8 cellular contexts compared by ENCODE assay signal in the genomic region with DNA sequence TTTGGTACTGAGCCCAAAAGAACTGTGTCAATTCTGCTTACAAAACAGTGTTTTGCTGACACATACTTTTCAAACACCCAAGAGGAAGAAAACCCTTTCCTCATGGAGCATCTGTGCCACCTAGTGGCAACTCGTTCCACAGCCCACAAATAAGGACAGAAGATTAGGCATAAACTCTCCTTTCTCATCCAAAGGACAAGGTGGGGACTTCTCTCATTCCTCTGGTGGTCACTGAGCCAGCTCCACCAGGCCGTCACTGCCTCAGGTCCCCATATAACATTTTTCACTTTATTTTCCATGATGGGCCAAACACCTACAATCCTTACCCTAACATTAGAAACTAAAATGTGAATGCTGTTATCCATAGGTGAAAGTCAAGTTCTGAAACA.
A peak's percentile ranks its signal among the peaks of the same experiment; 100 is the strongest.
DNase-seq lines count a peak whose midpoint lies in the region; ATAC-seq, FAIRE-seq and TF ChIP-seq lines count a peak whose summit lies in the region.

No MANE protein-coding gene starts in this region.

- no peaks in the 10 kb centered on the region; the same call in 1 of the 2 replicates for H3K79me2 ChIP-seq in DND-41 (ENCODE audit: insufficient read depth, low read length)
- H3K79me2 ChIP-seq in MM.1S (ENCODE audit: low read length), result 0 out of 2 replicates have a peak, but pooled peaks cover under 1% of the 10 kb centered on the region

- in situ Hi-C loops in transverse colon (cut with MboI; ENCODE audit: low pct_ligation_motif_present in 1 of 4, low pct_unique_long_range_greater_than_20kb in 1 of 4, low sequenced_read_pairs in 3 of 4), result loop anchor here in 2 of 4 donors (10.0 kb wide), 1 partner anchor 210 kb away; no protein-coding TSS in a partner anchor

- no peaks in the 10 kb centered on the region for H3K27me3 Mint-ChIP-seq in activated naive CD8-positive, alpha-beta T cell treated with anti-CD3 and anti-CD28 coated beads for 36 hours

- TF ChIP-seq EP300 in transverse colon (IDR thresholded peaks at IDR 0.05; ENCODE audit: low read depth), result no peak

- H3K4me3 ChIP-seq in DND-41 (ENCODE audit: low read depth in 1 of 2, low read length in 2 of 2) (no peak overlapping the region), MM.1S (ENCODE audit: low read length) (no peak overlapping the region), SK-N-MC (0 out of 2 replicates have a peak overlapping the region, but pooled peaks have one; percentile 3), pancreas (no peak overlapping the region), transverse colon (no peak overlapping the region)

- H3K9ac ChIP-seq in DND-41 (ENCODE audit: low read depth, low read length), result no peak overlapping the region
- no peak overlapping the region for H3K9ac ChIP-seq in MM.1S (ENCODE audit: low read length)
- H3K9ac ChIP-seq in SK-N-MC (ENCODE audit: insufficient read length), result no peak overlapping the region

- peak; percentile 73 for DNase-seq in DND-41
- DNase-seq in MM.1S, result peak; percentile 73
- no peak for DNase-seq in SK-N-MC (ENCODE audit: low read depth, low spot score)
- peak; percentile 56 for DNase-seq in activated naive CD8-positive, alpha-beta T cell treated with anti-CD3 and anti-CD28 coated beads for 36 hours
- DNase-seq in head of caudate nucleus, result peak; percentile 55 to 95 (median 86)
- peak in 5 of 6 donors; percentile 61 to 86 (median 70) for DNase-seq in pancreas
- peak; percentile 79 for DNase-seq in transverse colon

- H3K9me3 Mint-ChIP-seq in activated naive CD8-positive, alpha-beta T cell treated with anti-CD3 and anti-CD28 coated beads for 36 hours, result no peaks in the 10 kb centered on the region

- H3K9me2 ChIP-seq in MM.1S (replicated peaks; ENCODE audit: insufficient read depth, low read length), result no peaks in the 10 kb centered on the region

- H3K4me3 Mint-ChIP-seq in activated naive CD8-positive, alpha-beta T cell treated with anti-CD3 and anti-CD28 coated beads for 36 hours, result no peak overlapping the region

- no peaks in the 10 kb centered on the region for H4K20me1 ChIP-seq in DND-41 (ENCODE audit: insufficient read depth, low read length)
- H4K20me1 ChIP-seq in MM.1S (ENCODE audit: insufficient read depth, low read length), result peaks cover 8% of the 10 kb centered on the region

- TF ChIP-seq CTCF in DND-41 (IDR thresholded peaks at IDR 0.05; ENCODE audit: borderline replicate concordance, extremely low read depth, low read length, poor library complexity, severe bottlenecking), result peak; percentile 95
- peak; percentile 94 for TF ChIP-seq CTCF in MM.1S (IDR thresholded peaks at IDR 0.05; ENCODE audit: low read length)
- TF ChIP-seq CTCF in pancreas (IDR thresholded peaks at IDR 0.05), result peak; percentile 47 to 85 (median 80)
- TF ChIP-seq CTCF in transverse colon (IDR thresholded peaks at IDR 0.05), result peak; percentile 85 to 90 (median 90)

- H3K27ac Mint-ChIP-seq in activated naive CD8-positive, alpha-beta T cell treated with anti-CD3 and anti-CD28 coated beads for 36 hours, result peak overlapping the region; percentile 55

- H3K4me1 Mint-ChIP-seq in activated naive CD8-positive, alpha-beta T cell treated with anti-CD3 and anti-CD28 coated beads for 36 hours, result peaks cover 78% of the 10 kb centered on the region

- ATAC-seq in DND-41 (ENCODE audit: insufficient read depth, low read depth) (peak; percentile 85), pancreas (peak; percentile 86 to 91 (median 89)), GM18907 (IDR thresholded peaks at IDR 0.05; ENCODE audit: unreplicated experiment) (no peak)

- peak; percentile 57 for FAIRE-seq in pancreas (lab: Jason Lieb, UNC)

- H3K27ac ChIP-seq in DND-41 (ENCODE audit: low read length) (no peak overlapping the region), MM.1S (ENCODE audit: low read length) (no peak overlapping the region), SK-N-MC (peak overlapping the region; percentile 60), pancreas (no peak overlapping the region), transverse colon (peak overlapping the region in 3 of 4 donors; percentile 77 to 93 (median 83))

- H2AFZ ChIP-seq in DND-41 (ENCODE audit: low read depth, low read length), result no peak overlapping the region
- H2AFZ ChIP-seq in MM.1S (ENCODE audit: low read length), result no peak overlapping the region

- H3K4me2 ChIP-seq in DND-41 (ENCODE audit: insufficient read depth, low read length) (no peak overlapping the region), MM.1S (ENCODE audit: low read depth, low read length) (no peak overlapping the region)

- WGBS in pancreas, 2 donors, result 0 to 1% methylated on average over 2 of the region's 2 CpGs
- WGBS in transverse colon (ENCODE audit: low coverage in 1 of 2), 2 donors, result 6% methylated on average over 2 of the region's 2 CpGs; no CpG with 5 or more reads in 1 of the 2 donors

- H3K4me1 ChIP-seq in DND-41 (ENCODE audit: insufficient read depth, low read length) (no peaks in the 10 kb centered on the region), MM.1S (ENCODE audit: low read length) (peaks cover 34% of the 10 kb centered on the region), pancreas (peaks cover 6 to 26% (median 25%) of the 10 kb centered on the region in 3 donors), transverse colon (peaks cover 9 to 30% (median 13%) of the 10 kb centered on the region in 4 donors)

- no peak for TF ChIP-seq POLR2A in transverse colon (IDR thresholded peaks at IDR 0.05)

- H3K36me3 ChIP-seq in DND-41 (ENCODE audit: insufficient read depth, low read length) (peaks cover 74% of the 10 kb centered on the region), MM.1S (replicated peaks; ENCODE audit: insufficient read depth, low read length) (no peaks in the 10 kb centered on the region), SK-N-MC (ENCODE audit: insufficient read depth, low read length) (peaks cover 56% of the 10 kb centered on the region), pancreas (peaks cover 0 to 15% (median 0%) of the 10 kb centered on the region in 3 donors), transverse colon (peaks cover 0 to 4% (median 0%) of the 10 kb centered on the region in 4 donors)

- intact Hi-C loops in head of caudate nucleus (cut with DNase I), result loop anchor here (5.0 kb wide), 1 partner anchor 207 kb away; no protein-coding TSS in a partner anchor
- intact Hi-C loops in pancreas (cut with DNase I), result loop anchor here in 2 of 3 donors (10.0 kb wide), 1 partner anchor 210 kb away; no protein-coding TSS in a partner anchor
- intact Hi-C loops in transverse colon (cut with DNase I; ENCODE audit: low total_unique reads), result loop anchor here (10.0 kb wide), 1 partner anchor 340 kb away; no protein-coding TSS in a partner anchor

- no peaks in the 10 kb centered on the region for H3K27me3 ChIP-seq in DND-41 (ENCODE audit: insufficient read depth, low read length, poor library complexity)
- no peaks in the 10 kb centered on the region for H3K27me3 ChIP-seq in MM.1S (replicated peaks; ENCODE audit: insufficient read depth, low read length)
- H3K27me3 ChIP-seq in pancreas, result no peaks in the 10 kb centered on the region
- H3K27me3 ChIP-seq in transverse colon, result no peaks in the 10 kb centered on the region

- H3K9me3 ChIP-seq in DND-41 (ENCODE audit: insufficient read depth, low read length, severe bottlenecking), result no peaks in the 10 kb centered on the region
- no peaks in the 10 kb centered on the region for H3K9me3 ChIP-seq in MM.1S (replicated peaks; ENCODE audit: insufficient read depth, low read length)
- H3K9me3 ChIP-seq in SK-N-MC (ENCODE audit: low read depth, low read length), result no peaks in the 10 kb centered on the region
- H3K9me3 ChIP-seq in pancreas, result no peaks in the 10 kb centered on the region
- no peaks in the 10 kb centered on the region for H3K9me3 ChIP-seq in transverse colon

- peaks cover 12% of the 10 kb centered on the region; the same call in 1 of the 2 replicates for H3F3A ChIP-seq in MM.1S (ENCODE audit: insufficient read depth, low read length)

- H3K36me3 Mint-ChIP-seq in activated naive CD8-positive, alpha-beta T cell treated with anti-CD3 and anti-CD28 coated beads for 36 hours, result peaks cover 36% of the 10 kb centered on the region

Comparison
In these comparisons a context has a peak if more than half of its experiments do, and no peak if none do; other contexts are left out.
1. H3K27ac ChIP-seq: peak in SK-N-MC (single experiment) and transverse colon (3 of 4); none in DND-41 (single experiment), MM.1S (single experiment) and pancreas (0 of 4).
2. Peak in every context shown above with its lines, with median percentiles within 50 percentile points of each other: CTCF ChIP-seq.